In genomic region chr20:20003955-20004322, GRCh38 we compare ENCODE assay signal across 9 cellular contexts. TPM values are rescaled to one million over a fixed set of nuclear protein-coding genes. Genes with fewer than 3 reads are reported as not detected.
DNase-seq lines count a peak whose midpoint lies in the region; ATAC-seq, FAIRE-seq and TF ChIP-seq lines count a peak whose summit lies in the region.
"Not testable (repeated sequence)": the region's sequence is repeated elsewhere in the genome, so short reads cannot be mapped to it uniquely, and the experiment has no call there.
"Had no signal": no experiment of that assay in that cellular context is flagged by ENCODE, and none has a peak within 500 bp of the region (broad histone marks: within the 10 kb centered on the region; RNA-seq: fewer than 3 reads in every experiment).

No MANE protein-coding gene starts in this region.

- WGBS in K562 (ENCODE audit: insufficient coverage, low coverage, missing lambda C conversion rate): 16% methylated on average over 4 of the region's 6 CpGs
- 61 to 72% methylated on average over 6 of the region's 6 CpGs for WGBS in esophagus squamous epithelium, 2 donors

- not testable (repeated sequence) for TF ChIP-seq CTCF in K562 (IDR thresholded peaks at IDR 0.05 in 2 of 3, conservative IDR thresholded peaks at IDR 0.05 in 1 of 3; ENCODE audit: insufficient read depth in 2 of 3, low read depth in 1 of 3, low read length in 3 of 3); esophagus squamous epithelium (IDR thresholded peaks at IDR 0.05); nephron progenitor cell (IDR thresholded peaks at IDR 0.05); vagina (IDR thresholded peaks at IDR 0.05)

- not testable (repeated sequence) for TF ChIP-seq EP300 in K562 (IDR thresholded peaks at IDR 0.05; ENCODE audit: low read length)

- not testable (repeated sequence) for TF ChIP-seq RAD21 in K562 (CRISPR knock-in tag; conservative IDR thresholded peaks at IDR 0.05 in 1 of 2, IDR thresholded peaks at IDR 0.05 in 1 of 2)

- H3K27ac Mint-ChIP-seq in IgD-negative memory B cell (peak overlapping the region in 1 of 3 donors; percentile 86), nephron progenitor cell (peak overlapping the region; percentile 44)
- H3K27ac Mint-ChIP-seq in stimulated activated naive B cell treated with anti-CD40 and anti-IgM and Interleukin-4, amounts not matched to agents 10 μg/mL and 1 μg/mL and 100 μg/mL, for 72 hours: peak overlapping the region; percentile 82

- not testable (repeated sequence) for H4K20me1 ChIP-seq in K562 (replicated peaks; ENCODE audit: control insufficient read depth, insufficient read depth, low read length)

- not testable (repeated sequence) for H3K4me3 ChIP-seq in K562
- H3K4me3 ChIP-seq in esophagus squamous epithelium (peak overlapping the region in 2 of 4 donors; percentile 13 to 33), vagina (peak overlapping the region; percentile 4 to 9)

- intact Hi-C loops in K562 (cut with micrococcal nuclease); esophagus squamous epithelium (cut with DNase I); vagina (cut with DNase I): not testable (repeated sequence)

- in situ Hi-C loops in K562 (cut with MboI): not testable (repeated sequence)

- not testable (repeated sequence) for H3K9me3 ChIP-seq in K562 (replicated peaks; ENCODE audit: control insufficient read depth, insufficient read depth, low read depth, low read length); esophagus squamous epithelium; vagina

- not testable (repeated sequence) for H3K36me3 Mint-ChIP-seq in IgD-negative memory B cell; activated T-cell treated with anti-CD3 and anti-CD28 coated beads, Interleukin-2, amount 50 U/mL, for 4 hours (ENCODE audit: insufficient read depth); stimulated activated naive B cell treated with anti-CD40 and anti-IgM and Interleukin-4, amounts not matched to agents 10 μg/mL and 1 μg/mL and 100 μg/mL, for 72 hours
- peaks cover 32% of the 10 kb centered on the region for H3K36me3 Mint-ChIP-seq in nephron progenitor cell (ENCODE audit: low read depth)

- not testable (repeated sequence) for H3K4me1 ChIP-seq in K562 (replicated peaks in 1 of 2; ENCODE audit: control insufficient read depth in 2 of 2, insufficient read depth in 2 of 2, low read length in 2 of 2)
- H3K4me1 ChIP-seq in esophagus squamous epithelium (peaks cover 0 to 56% (median 16%) of the 10 kb centered on the region in 3 donors), vagina (peaks cover 39% of the 10 kb centered on the region)

- not testable (repeated sequence) for ATAC-seq in activated T-cell treated with anti-CD3 and anti-CD28 coated beads, Interleukin-2, amount 50 U/mL, for 4 hours; K562; stimulated activated naive B cell treated with anti-CD40 and anti-IgM and Interleukin-4, amounts not matched to agents 10 μg/mL and 1 μg/mL and 100 μg/mL, for 72 hours (replicated peaks)

- POLR2A ChIA-PET in K562 (lab: Yijun Ruan, JAX): not testable (repeated sequence)

- peak overlapping the region in 3 of 4 donors; percentile 58 to 86 (median 73) for H3K4me3 Mint-ChIP-seq in IgD-negative memory B cell
- H3K4me3 Mint-ChIP-seq in activated T-cell treated with anti-CD3 and anti-CD28 coated beads, Interleukin-2, amount 50 U/mL, for 4 hours: peak overlapping the region; percentile 73
- H3K4me3 Mint-ChIP-seq in nephron progenitor cell: peak overlapping the region; percentile 45
- peak overlapping the region; percentile 71 to 76 for H3K4me3 Mint-ChIP-seq in stimulated activated naive B cell treated with anti-CD40 and anti-IgM and Interleukin-4, amounts not matched to agents 10 μg/mL and 1 μg/mL and 100 μg/mL, for 72 hours

- CTCF ChIA-PET in K562 (lab: Yijun Ruan, JAX; ENCODE audit: low intra/inter-chr PET ratio): interaction anchor here (0.6 kb wide), 1 partner anchor 13 kb away, joined by 3 read pairs; the partner anchor contains the start of gene NAA20

- H3K27ac ChIP-seq in K562 (ENCODE audit: extremely low read depth, low read depth, low read length): not testable (repeated sequence)
- H3K27ac ChIP-seq in esophagus squamous epithelium: peak overlapping the region; percentile 40 to 82 (median 72)
- H3K27ac ChIP-seq in layer of hippocampus (ENCODE audit: low read depth, low read length): peak overlapping the region; percentile 59
- peak overlapping the region; percentile 83 for H3K27ac ChIP-seq in vagina

- not testable (repeated sequence) for H3K79me2 ChIP-seq in K562 (ENCODE audit: control insufficient read depth, insufficient read depth, low read length)

- H3K9me1 ChIP-seq in K562 (ENCODE audit: control insufficient read depth, insufficient read depth, low read length): not testable (repeated sequence)

- H3K4me2 ChIP-seq in K562 (ENCODE audit: insufficient read depth, low read length): not testable (repeated sequence)

- not testable (repeated sequence) for FAIRE-seq in K562 (lab: Jason Lieb, UNC)

- H3K36me3 ChIP-seq in K562 (ENCODE audit: control insufficient read depth, insufficient read depth, low read length): not testable (repeated sequence)
- H3K36me3 ChIP-seq in esophagus squamous epithelium (peaks cover 4 to 47% (median 18%) of the 10 kb centered on the region in 3 donors), vagina (peaks cover 0 to 18% of the 10 kb centered on the region in 2 donors)

- H3K4me1 Mint-ChIP-seq in IgD-negative memory B cell (peaks cover 4 to 13% (median 9%) of the 10 kb centered on the region in 3 donors), nephron progenitor cell (peaks cover 40% of the 10 kb centered on the region)
- H3K4me1 Mint-ChIP-seq in activated T-cell treated with anti-CD3 and anti-CD28 coated beads, Interleukin-2, amount 50 U/mL, for 4 hours (ENCODE audit: low read depth): peaks cover 15% of the 10 kb centered on the region
- peaks cover 18 to 30% of the 10 kb centered on the region in 2 donors for H3K4me1 Mint-ChIP-seq in stimulated activated naive B cell treated with anti-CD40 and anti-IgM and Interleukin-4, amounts not matched to agents 10 μg/mL and 1 μg/mL and 100 μg/mL, for 72 hours

- not testable (repeated sequence) for DNase-seq in activated T-cell treated with anti-CD3 and anti-CD28 coated beads, Interleukin-2, amount 50 U/mL, for 4 hours; K562 (ENCODE audit: extremely low read depth in 1 of 4, low spot score in 3 of 4); esophagus squamous epithelium (lab: John Stamatoyannopoulos, UW); nephron progenitor cell; stimulated activated naive B cell treated with anti-CD40 and anti-IgM and Interleukin-4, amounts not matched to agents 10 μg/mL and 1 μg/mL and 100 μg/mL, for 72 hours; vagina (ENCODE audit: extremely low spot score in 2 of 2)

- H2AFZ ChIP-seq in K562 (ENCODE audit: low read depth, low read length): not testable (repeated sequence)

- H3K27me3 Mint-ChIP-seq in IgD-negative memory B cell (peaks cover 46% of the 10 kb centered on the region), nephron progenitor cell (ENCODE audit: low read depth, poor library complexity) (peaks cover 18% of the 10 kb centered on the region)
- H3K27me3 Mint-ChIP-seq in activated T-cell treated with anti-CD3 and anti-CD28 coated beads, Interleukin-2, amount 50 U/mL, for 4 hours (ENCODE audit: low read depth): peaks cover 38% of the 10 kb centered on the region
- H3K27me3 Mint-ChIP-seq in stimulated activated naive B cell treated with anti-CD40 and anti-IgM and Interleukin-4, amounts not matched to agents 10 μg/mL and 1 μg/mL and 100 μg/mL, for 72 hours: peaks cover 33 to 53% of the 10 kb centered on the region in 2 donors

- not testable (repeated sequence) for BruUV-seq in K562 (replicated peaks; lab: Mats Ljungman, UMichigan)

- TF ChIP-seq POLR2A in K562 (conservative IDR thresholded peaks at IDR 0.05); esophagus squamous epithelium (IDR thresholded peaks at IDR 0.05); vagina (IDR thresholded peaks at IDR 0.05): not testable (repeated sequence)

- not testable (repeated sequence) for H3K9me3 Mint-ChIP-seq in IgD-negative memory B cell; activated T-cell treated with anti-CD3 and anti-CD28 coated beads, Interleukin-2, amount 50 U/mL, for 4 hours; nephron progenitor cell; stimulated activated naive B cell treated with anti-CD40 and anti-IgM and Interleukin-4, amounts not matched to agents 10 μg/mL and 1 μg/mL and 100 μg/mL, for 72 hours

- not testable (repeated sequence) for H3K9ac ChIP-seq in K562 (ENCODE audit: insufficient read depth in 1 of 2, low read depth in 2 of 2, low read length in 2 of 2)

- peaks cover 9 to 34% of the 10 kb centered on the region in 2 experiments; a peak in 3 of 5 replicates for H3K27me3 ChIP-seq in K562 (ENCODE audit: control insufficient read depth in 2 of 2, insufficient read depth in 2 of 2, low read length in 2 of 2)
- H3K27me3 ChIP-seq in esophagus squamous epithelium; layer of hippocampus (ENCODE audit: control insufficient read depth, insufficient read depth, low read length); vagina: not testable (repeated sequence)

RNA-seq across cellular contexts. Expression of gene NAA20, which starts 13.2 kb away (rescaled TPM):
- polyA plus RNA-seq in IgD-negative memory B cell (51.6 TPM), K562 (2011; rRNA removed) (69.5 and 105 TPM in 2 replicates), K562 (2014; fragmentation: Illumina TruSeq; extraction: Trizol) (68.2 and 69.3 TPM in 2 replicates), K562 (2014; fragmentation: Nextera tagmentation; extraction: Ambion mirVana) (100 to 1,000 TPM; 341 to 361 TPM), K562 (2014; rRNA removed) (86.5 and 104 TPM in 2 replicates)
- total RNA-seq in activated T-cell treated with anti-CD3 and anti-CD28 coated beads, Interleukin-2, amount 50 U/mL, for 4 hours: 100 to 1,000 TPM; 115 to 121 (median 118) TPM
- total RNA-seq in K562 (2011; cell fraction: chromatin; rRNA removed; ENCODE audit: low replicate concordance): 12.7 and 16.9 TPM in 2 replicates
- 18.7 and 25.7 TPM in 2 replicates for total RNA-seq in K562 (2011; cell fraction: nucleolus; rRNA removed)
- 22.6 and 27.2 TPM in 2 replicates for total RNA-seq in K562 (2011; cell fraction: nucleoplasm; rRNA removed)
- total RNA-seq in K562 (2014; rRNA removed) (46.9 and 51.4 TPM in 2 replicates), K562 (2014; rRNA removed; fragmentation: Illumina TruSeq; extraction: Trizol) (84.6 and 88.1 TPM in 2 replicates), K562 (2015; rRNA removed; fragmentation: Illumina TruSeq; extraction: Trizol) (68.3 TPM in 2 replicates), K562 (2021) (67.0 and 69.8 TPM in 2 replicates), esophagus squamous epithelium (100 to 1,000 TPM; 115 to 164 (median 139) TPM), vagina (28.2 TPM)
- polyA plus RNA-seq in K562 (2011; cell fraction: cytosol; rRNA removed): 37.7 and 43.1 TPM in 2 replicates
- polyA plus RNA-seq in K562 (2011; cell fraction: nucleus; rRNA removed): 14.4 and 22.0 TPM in 2 replicates
- 48.1 and 77.9 TPM in 2 replicates for polyA plus RNA-seq in K562 (2012)
- 40.5 and 43.6 TPM in 2 replicates for polyA minus RNA-seq in K562 (2011; rRNA and poly(A)+ RNA removed)
- polyA minus RNA-seq in K562 (2011; cell fraction: cytosol; rRNA and poly(A)+ RNA removed): 12.6 and 14.0 TPM in 2 replicates
- 18.7 and 19.9 TPM in 2 replicates for polyA minus RNA-seq in K562 (2011; cell fraction: nucleus; rRNA and poly(A)+ RNA removed)

RNA-seq across cellular contexts. Expression of gene CRNKL1, which starts 48.3 kb away (rescaled TPM):
- 9.7 TPM for polyA plus RNA-seq in IgD-negative memory B cell
- total RNA-seq in activated T-cell treated with anti-CD3 and anti-CD28 coated beads, Interleukin-2, amount 50 U/mL, for 4 hours: 10 to 100 TPM; 24.0 to 25.9 (median 24.3) TPM
- 3.0 and 6.9 TPM in 2 replicates for total RNA-seq in K562 (2011; cell fraction: chromatin; rRNA removed; ENCODE audit: low replicate concordance)
- 1.8 and 2.7 TPM in 2 replicates for total RNA-seq in K562 (2011; cell fraction: nucleolus; rRNA removed)
- 4.0 and 5.8 TPM in 2 replicates for total RNA-seq in K562 (2011; cell fraction: nucleoplasm; rRNA removed)
- total RNA-seq in K562 (2014; rRNA removed): 11.6 and 12.9 TPM in 2 replicates
- 17.0 and 21.8 TPM in 2 replicates for total RNA-seq in K562 (2014; rRNA removed; fragmentation: Illumina TruSeq; extraction: Trizol)
- total RNA-seq in K562 (2015; rRNA removed; fragmentation: Illumina TruSeq; extraction: Trizol): 13.0 and 14.2 TPM in 2 replicates
- total RNA-seq in K562 (2021): 9.8 and 11.3 TPM in 2 replicates
- polyA plus RNA-seq in K562 (2011; rRNA removed): 5.7 and 9.3 TPM in 2 replicates
- polyA plus RNA-seq in K562 (2011; cell fraction: cytosol; rRNA removed): 2.1 and 3.1 TPM in 2 replicates
- polyA plus RNA-seq in K562 (2011; cell fraction: nucleus; rRNA removed): 3.3 and 3.9 TPM in 2 replicates
- polyA plus RNA-seq in K562 (2012): 7.8 and 10.9 TPM in 2 replicates
- 11.5 and 12.4 TPM in 2 replicates for polyA plus RNA-seq in K562 (2014; fragmentation: Illumina TruSeq; extraction: Trizol)
- 10 to 100 TPM in 1 of 2 experiments, 1 to 10 TPM in 1; 8.1 to 11.7 TPM for polyA plus RNA-seq in K562 (2014; fragmentation: Nextera tagmentation; extraction: Ambion mirVana)
- 10.8 and 11.4 TPM in 2 replicates for polyA plus RNA-seq in K562 (2014; rRNA removed)
- 16.1 and 17.1 TPM in 2 replicates for polyA minus RNA-seq in K562 (2011; rRNA and poly(A)+ RNA removed)
- 4.3 and 6.9 TPM in 2 replicates for polyA minus RNA-seq in K562 (2011; cell fraction: cytosol; rRNA and poly(A)+ RNA removed)
- 3.5 and 7.2 TPM in 2 replicates for polyA minus RNA-seq in K562 (2011; cell fraction: nucleus; rRNA and poly(A)+ RNA removed)
- total RNA-seq in esophagus squamous epithelium: 10 to 100 TPM in 3 of 4 donors, 1 to 10 TPM in 1; 9.3 to 19.4 (median 15.8) TPM
- 15.2 TPM for total RNA-seq in vagina

RNA-seq across cellular contexts. Expression of gene CFAP61, which starts 48.4 kb away (rescaled TPM):
- polyA plus RNA-seq in IgD-negative memory B cell: not detected
- total RNA-seq in activated T-cell treated with anti-CD3 and anti-CD28 coated beads, Interleukin-2, amount 50 U/mL, for 4 hours: under 1 TPM in 1 of 3 donors, not detected in 2; 0.49 TPM
- not detected in 2 replicates for total RNA-seq in K562 (2011; cell fraction: chromatin; rRNA removed; ENCODE audit: low replicate concordance)
- not detected in 2 replicates for total RNA-seq in K562 (2011; cell fraction: nucleolus; rRNA removed)
- not detected in 2 replicates for total RNA-seq in K562 (2011; cell fraction: nucleoplasm; rRNA removed)
- total RNA-seq in K562 (2014; rRNA removed): not detected in 2 replicates
- not detected in 2 replicates for total RNA-seq in K562 (2014; rRNA removed; fragmentation: Illumina TruSeq; extraction: Trizol)
- not detected in 2 replicates for total RNA-seq in K562 (2015; rRNA removed; fragmentation: Illumina TruSeq; extraction: Trizol)
- not detected in 2 replicates for total RNA-seq in K562 (2021)
- 0.07 TPM in 1 of 2 replicates, not detected in the other for polyA plus RNA-seq in K562 (2011; rRNA removed)
- not detected in 2 replicates for polyA plus RNA-seq in K562 (2011; cell fraction: cytosol; rRNA removed)
- polyA plus RNA-seq in K562 (2011; cell fraction: nucleus; rRNA removed): 0.21 TPM in 1 of 2 replicates, not detected in the other
- 0.24 TPM in 1 of 2 replicates, not detected in the other for polyA plus RNA-seq in K562 (2012)
- polyA plus RNA-seq in K562 (2014; fragmentation: Illumina TruSeq; extraction: Trizol): not detected in 2 replicates
- polyA plus RNA-seq in K562 (2014; fragmentation: Nextera tagmentation; extraction: Ambion mirVana): under 1 TPM in 1 of 2 experiments, not detected in 1; 0.11 TPM
- not detected in 2 replicates for polyA plus RNA-seq in K562 (2014; rRNA removed)
- polyA minus RNA-seq in K562 (2011; rRNA and poly(A)+ RNA removed): not detected in 2 replicates
- polyA minus RNA-seq in K562 (2011; cell fraction: cytosol; rRNA and poly(A)+ RNA removed): not detected in 2 replicates
- not detected in 2 replicates for polyA minus RNA-seq in K562 (2011; cell fraction: nucleus; rRNA and poly(A)+ RNA removed)
- total RNA-seq in esophagus squamous epithelium: under 1 TPM in 1 of 4 donors, not detected in 3; 0.38 TPM
- 1.5 TPM for total RNA-seq in vagina
- total RNA-seq: omental fat pad had no signal
